In the genomic region with DNA sequence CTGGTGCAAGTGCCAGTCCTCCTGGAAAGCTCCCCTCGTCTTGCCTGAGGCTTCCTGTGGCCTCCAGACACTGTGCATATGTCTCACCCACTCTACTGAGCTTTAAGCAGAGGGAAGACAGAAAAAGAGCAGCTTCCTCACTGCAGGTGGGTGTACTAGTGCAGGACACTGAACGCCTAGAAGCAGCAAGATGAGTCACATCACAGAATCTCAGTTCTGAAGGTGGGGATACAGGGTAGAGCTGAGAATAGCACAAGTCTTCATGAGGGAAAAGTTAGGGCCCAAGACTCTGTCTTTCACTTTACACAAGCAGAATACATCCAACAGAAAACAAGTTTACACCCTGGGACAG, we compare ENCODE assay signal across 12 cellular contexts. TPM values are rescaled to one million over a fixed set of nuclear protein-coding genes. Genes with fewer than 3 reads are reported as not detected.
DNase-seq lines count a peak whose midpoint lies in the region; ATAC-seq lines count a peak whose summit lies in the region.
"Had no signal": no experiment of that assay in that cellular context is flagged by ENCODE, and none has a peak within 500 bp of the region (broad histone marks: within the 10 kb centered on the region; RNA-seq: fewer than 3 reads in every experiment).

No MANE protein-coding gene starts in this region.

- no peak overlapping the region for H3K27ac Mint-ChIP-seq in activated T-cell treated with anti-CD3 and anti-CD28 coated beads, Interleukin-2, amount 50 U/mL, for 24 hours
- H3K27ac Mint-ChIP-seq in T-helper 17 cell: no peak overlapping the region
- H3K27ac Mint-ChIP-seq: activated T-cell treated with anti-CD3 and anti-CD28 coated beads, Interleukin-2, amount 50 U/mL, for 72 hours had no signal

- no peaks in the 10 kb centered on the region for H3K9me3 ChIP-seq in T-helper 17 cell (ENCODE audit: control insufficient read depth, low read length, poor library complexity, severe bottlenecking)

- peaks cover 6% of the 10 kb centered on the region for H3K4me1 Mint-ChIP-seq in activated T-cell treated with anti-CD3 and anti-CD28 coated beads, Interleukin-2, amount 50 U/mL, for 24 hours (ENCODE audit: low read depth)
- H3K4me1 Mint-ChIP-seq in T-helper 17 cell: peaks cover 5% of the 10 kb centered on the region

- H3K9me3 Mint-ChIP-seq in activated T-cell treated with anti-CD3 and anti-CD28 coated beads, Interleukin-2, amount 50 U/mL, for 24 hours: no peaks in the 10 kb centered on the region
- H3K9me3 Mint-ChIP-seq: activated T-cell treated with anti-CD3 and anti-CD28 coated beads, Interleukin-2, amount 50 U/mL, for 72 hours had no signal

- no peak overlapping the region for H3K4me3 Mint-ChIP-seq in activated T-cell treated with anti-CD3 and anti-CD28 coated beads, Interleukin-2, amount 50 U/mL, for 24 hours
- no peak overlapping the region for H3K4me3 Mint-ChIP-seq in T-helper 17 cell
- H3K4me3 Mint-ChIP-seq: activated T-cell treated with anti-CD3 and anti-CD28 coated beads, Interleukin-2, amount 50 U/mL, for 72 hours had no signal

- ATAC-seq in GM18858 (IDR thresholded peaks at IDR 0.05; ENCODE audit: unreplicated experiment) (peak; percentile 95), GM21576 (IDR thresholded peaks at IDR 0.05; ENCODE audit: unreplicated experiment) (peak; percentile 81), HG03378 (IDR thresholded peaks at IDR 0.05; ENCODE audit: unreplicated experiment) (peak; percentile 64), T-helper 17 cell (no peak)
- ATAC-seq: PC-3 had no signal

- DNase-seq in middle frontal gyrus (ENCODE audit: extremely low spot score, low spot score) (peak; percentile 29), HUDEP-2 (lab: John Stamatoyannopoulos, UW; ENCODE audit: unreplicated experiment in 76 of 76) (no peak), posterior vena cava (ENCODE audit: low spot score) (no peak), T-helper 17 cell (no peak)
- DNase-seq in activated T-cell treated with anti-CD3 and anti-CD28 coated beads, Interleukin-2, amount 50 U/mL, for 24 hours: no peak
- DNase-seq: activated T-cell treated with anti-CD3 and anti-CD28 coated beads, Interleukin-2, amount 50 U/mL, for 72 hours; cerebellar nuclear complex; NCI-H2029; PC-3 had no signal

- intact Hi-C loops in posterior vena cava (cut with DNase I): no loop called here

- no peaks in the 10 kb centered on the region for H3K36me3 Mint-ChIP-seq in activated T-cell treated with anti-CD3 and anti-CD28 coated beads, Interleukin-2, amount 50 U/mL, for 24 hours (ENCODE audit: low read depth)
- H3K36me3 Mint-ChIP-seq in T-helper 17 cell (ENCODE audit: low read depth): no peaks in the 10 kb centered on the region

- no peaks in the 10 kb centered on the region for H3K27me3 Mint-ChIP-seq in activated T-cell treated with anti-CD3 and anti-CD28 coated beads, Interleukin-2, amount 50 U/mL, for 24 hours
- no peaks in the 10 kb centered on the region for H3K27me3 Mint-ChIP-seq in T-helper 17 cell

RNA-seq across cellular contexts. Expression of a gene that starts 37.4 kb away (rescaled TPM):
- total RNA-seq in posterior vena cava (1 to 10 TPM; 1.2 to 1.7 TPM), T-helper 17 cell (under 1 TPM in 1 of 2 donors, not detected in 1; 0.97 TPM)

RNA-seq across cellular contexts. Expression of a gene that starts 39.9 kb away (rescaled TPM):
- total RNA-seq in posterior vena cava: 10 to 100 TPM; 33.6 to 36.8 TPM
- total RNA-seq in T-helper 17 cell: 10 to 100 TPM; 64.2 to 76.2 TPM

RNA-seq across cellular contexts. Expression of a gene that starts 40.8 kb away (rescaled TPM):
- total RNA-seq in posterior vena cava (1 to 10 TPM; 7.9 to 8.9 TPM), T-helper 17 cell (10 to 100 TPM; 10.3 to 11.1 TPM)
